ENCODE assay signal across 8 cellular contexts in genomic region chrX:16712116-16712824, GRCh38. TPM values are rescaled to one million over a fixed set of nuclear protein-coding genes. Genes with fewer than 3 reads are reported as not detected.
DNase-seq lines count a peak whose midpoint lies in the region; ATAC-seq, FAIRE-seq and TF ChIP-seq lines count a peak whose summit lies in the region.

CTPS2 (minus strand) TSS chrX:16712669; CDS start chrX:16702902, 9,767 bp downstream.

- CTCF ChIA-PET in AG04449 (lab: Yijun Ruan, JAX), result no interaction called here

- H3K36me3 ChIP-seq in lung (ENCODE audit: control insufficient read depth in 2 of 2, insufficient read depth in 2 of 2, low read length in 2 of 2), result no peaks in the 10 kb centered on the region

- WGBS in lung, 2 donors, result 1 to 2% methylated on average over 18 to 59 of the region's 62 CpGs

- ATAC-seq in HG02938 (IDR thresholded peaks at IDR 0.05; ENCODE audit: unreplicated experiment) (peak; percentile 74), lung (ENCODE audit: insufficient read depth, low FRiP score) (peak; percentile 80)

- no peaks in the 10 kb centered on the region for H3K27me3 ChIP-seq in lung (ENCODE audit: control insufficient read depth, insufficient read depth)

- H3K27ac ChIP-seq in lung (ENCODE audit: low read depth in 1 of 2, low read length in 1 of 2), result peak within 1 kb of the TSS; percentile 82 to 92

- POLR2A ChIA-PET in AG04449 (lab: Yijun Ruan, JAX), result interaction anchor here (0.7 kb wide), 1 partner anchor 32 kb away, joined by 4 read pairs; no protein-coding TSS in a partner anchor

- no peak for DNase-seq in AG04449 (ENCODE audit: low read depth, low spot score)
- DNase-seq in GM18507 (ENCODE audit: extremely low spot score, insufficient read length, low read depth), result peak; percentile 32
- DNase-seq in NCI-H226, result peak; percentile 6
- DNase-seq in activated CD4-positive, alpha-beta T cell treated with anti-CD3 and anti-CD28 coated beads, Interleukin-2, amount 50 U/mL, for 4 hours, result peak; percentile 11 to 12
- peak; percentile 18 for DNase-seq in effector CD8-positive, alpha-beta T cell (lab: John Stamatoyannopoulos, UW)
- peak; percentile 65 for DNase-seq in lung (ENCODE audit: low spot score)
- peak; percentile 15 for DNase-seq in stimulated activated CD8-positive, alpha-beta memory T cell treated with anti-CD3 and anti-CD28 coated beads, Interleukin-12 subunit alpha, Interleukin-12 subunit beta, amount 100 ng/mL, for 4 hours (ENCODE audit: low read depth)

- H3K9me3 ChIP-seq in lung (ENCODE audit: control insufficient read depth in 2 of 2, insufficient read depth in 1 of 2, low read length in 1 of 2), result no peaks in the 10 kb centered on the region

- H3K4me3 ChIP-seq in AG04449 (ENCODE audit: low read depth, low read length) (peak within 1 kb of the TSS; percentile 65), lung (peak within 1 kb of the TSS; percentile 73)

- peaks cover 0 to 3% of the 10 kb centered on the region in 2 donors for H3K4me1 ChIP-seq in lung (ENCODE audit: control insufficient read depth in 2 of 2, insufficient read depth in 2 of 2, low read length in 2 of 2)

- FAIRE-seq in GM18507 (lab: Jason Lieb, UNC), result peak; percentile 83

- TF ChIP-seq CTCF in AG04449 (IDR thresholded peaks at IDR 0.05; ENCODE audit: insufficient read depth, low read length, missing control alignments) (no peak), lung (IDR thresholded peaks at IDR 0.05; ENCODE audit: control extremely low read depth, extremely low read depth) (no peak)

RNA-seq across cellular contexts. Expression of gene CTPS2, which starts in this region (rescaled TPM):
- 10 to 100 TPM in 1 of 2 donors, 1 to 10 TPM in 1; 9.3 to 36.8 TPM for total RNA-seq in lung
- 10 to 100 TPM in 1 of 2 donors, 1 to 10 TPM in 1; 4.2 to 10.5 TPM for polyA plus RNA-seq in lung
